In genomic region chr15:49848824-49849209, GRCh38 we compare ENCODE assay signal across 10 cellular contexts.
"Had no signal": no experiment of that assay in that cellular context is flagged by ENCODE, and none has a peak within 500 bp of the region (broad histone marks: within the 10 kb centered on the region; RNA-seq: fewer than 3 reads in every experiment).

No MANE protein-coding gene starts in this region.

- H3K9ac ChIP-seq: SK-N-SH had no signal

- DNase-seq: activated CD4-positive, alpha-beta T cell treated with anti-CD3 and anti-CD28 coated beads, Interleukin-2, amount 10 ng/mL, durations not matched to agents 24 days and 14 days; activated naive CD4-positive, alpha-beta T cell treated with anti-CD3 and anti-CD28 coated beads for 36 hours; adrenal gland; cerebellar nuclear complex; kidney; left ventricle myocardium inferior; SK-N-SH had no signal

- H3K4me3 ChIP-seq: adrenal gland, left ventricle myocardium inferior, skin epidermis, tibial nerve had no signal

- ATAC-seq: WTC11 had no signal

- H3K4me2 ChIP-seq: SK-N-SH had no signal

- FAIRE-seq: kidney had no signal

- H3K9me3 ChIP-seq: adrenal gland, SK-N-SH had no signal

- H3K27me3 ChIP-seq: adrenal gland, tibial nerve had no signal

- H3K27ac ChIP-seq: tibial nerve had no signal

- H3K36me3 ChIP-seq: adrenal gland had no signal

- H3K4me1 ChIP-seq: adrenal gland, left ventricle myocardium inferior, tibial nerve had no signal
